32 cellular contexts compared by ENCODE assay signal in genomic region chr2:110759411-110759810, GRCh38. TPM values are rescaled to one million over a fixed set of nuclear protein-coding genes. Genes with fewer than 3 reads are reported as not detected.
"Had no signal": no experiment of that assay in that cellular context is flagged by ENCODE, and none has a peak within 500 bp of the region (broad histone marks: within the 10 kb centered on the region; RNA-seq: fewer than 3 reads in every experiment).

No MANE protein-coding gene starts in this region.

- H3K4me1 ChIP-seq: adrenal gland, ascending aorta, body of pancreas, breast epithelium had no signal

- H3K27ac ChIP-seq: adrenal gland, ascending aorta, body of pancreas, brain microvascular endothelial cell, breast epithelium, cardiac muscle cell had no signal

- H3K36me3 ChIP-seq: adrenal gland, ascending aorta, brain microvascular endothelial cell, breast epithelium, cardiac muscle cell had no signal

- DNase-seq: activated effector memory CD4-positive, alpha-beta T cell treated with anti-CD3 and anti-CD28 coated beads, Interleukin-2, amount 50 U/mL, for 16 hours; activated effector memory CD4-positive, alpha-beta T cell treated with Interleukin-2 at 50 U/mL for 16 hours; activated gamma-delta T cell; activated gamma-delta T cell treated with Interleukin-2 at 50 U/mL for 16 hours; activated naive CD4-positive, alpha-beta T cell; activated naive CD4-positive, alpha-beta T cell treated with anti-CD3 and anti-CD28 coated beads for 36 hours; activated naive CD4-positive, alpha-beta T cell treated with anti-CD3 and anti-CD28 coated beads, Interleukin-2, amount 10 ng/mL, durations not matched to agents 7 days and 5 days; activated naive CD4-positive, alpha-beta T cell treated with anti-CD3 and anti-CD28 coated beads, Interleukin-2, amount 50 U/mL, for 16 hours; activated naive CD4-positive, alpha-beta T cell treated with Interleukin-2 at 50 U/mL for 16 hours; activated naive CD8-positive, alpha-beta T cell treated with anti-CD3 and anti-CD28 coated beads for 36 hours; activated naive CD8-positive, alpha-beta T cell treated with anti-CD3 and anti-CD28 coated beads, Interleukin-2, amount 10 ng/mL, durations not matched to agents 7 days and 5 days; activated naive CD8-positive, alpha-beta T cell treated with anti-CD3 and anti-CD28 coated beads, Interleukin-2, amount 50 U/mL, for 24 hours; activated T-cell treated with anti-CD3 and anti-CD28 coated beads, Interleukin-2, amount 50 U/mL, for 24 hours; activated T-cell treated with anti-CD3 and anti-CD28 coated beads, Interleukin-2, amount 50 U/mL, for 4 hours; activated T-cell treated with anti-CD3 and anti-CD28 coated beads, Interleukin-2, amount 50 U/mL, for 48 hours; activated T-cell treated with anti-CD3 and anti-CD28 coated beads, Interleukin-2, amount 50 U/mL, for 72 hours; adrenal gland; amniotic stem cell; amygdala; anterior cingulate cortex; aorta; body of pancreas; brain microvascular endothelial cell; caudate nucleus; central memory CD4-positive, alpha-beta T cell; cerebellar nuclear complex had no signal

- H3K27me3 ChIP-seq: adrenal gland, ascending aorta, body of pancreas, brain microvascular endothelial cell, breast epithelium, cardiac muscle cell had no signal

- H3K4me3 ChIP-seq: adrenal gland, ascending aorta, body of pancreas, breast epithelium, cardiac muscle cell had no signal

RNA-seq across cellular contexts. Expression of gene ACOXL, which starts 27.0 kb away (rescaled TPM):
- total RNA-seq: activated naive CD4-positive, alpha-beta T cell treated with anti-CD3 and anti-CD28 coated beads for 36 hours; activated naive CD8-positive, alpha-beta T cell treated with anti-CD3 and anti-CD28 coated beads for 36 hours; activated naive CD8-positive, alpha-beta T cell treated with anti-CD3 and anti-CD28 coated beads, Interleukin-2, amount 10 ng/mL, durations not matched to agents 7 days and 5 days; aorta; ascending aorta; breast epithelium; bronchial epithelial cell; cardiac septum; chondrocyte had no signal
